ENCODE assay signal across 10 cellular contexts in the genomic region with DNA sequence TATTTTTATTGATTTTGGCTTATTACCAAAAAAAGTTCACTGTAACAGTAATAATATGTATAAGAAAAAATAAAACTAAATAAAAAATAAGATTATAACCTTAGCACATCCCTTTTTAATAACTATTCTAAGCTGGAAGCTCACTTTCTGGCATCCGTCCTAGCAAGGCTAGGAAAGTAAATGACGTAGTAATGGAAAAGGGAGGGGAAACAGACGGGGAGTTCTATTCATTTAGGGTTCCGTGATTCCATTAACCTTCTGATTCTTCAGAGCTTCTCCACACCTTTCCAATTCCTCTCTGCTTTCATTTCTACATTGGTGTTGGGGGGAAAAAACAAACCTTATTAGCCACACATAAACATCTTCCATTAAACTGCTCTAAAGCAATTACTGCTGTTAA.
DNase-seq lines count a peak whose midpoint lies in the region; ATAC-seq and TF ChIP-seq lines count a peak whose summit lies in the region.
"Had no signal": no experiment of that assay in that cellular context is flagged by ENCODE, and none has a peak within 500 bp of the region (broad histone marks: within the 10 kb centered on the region; RNA-seq: fewer than 3 reads in every experiment).

No MANE protein-coding gene starts in this region.

- no peaks in the 10 kb centered on the region for H3K36me3 Mint-ChIP-seq in glutamatergic neuron (ENCODE audit: unreplicated experiment)

- H3K4me1 ChIP-seq in PC-3 (ENCODE audit: insufficient read depth, low read length) = 0 out of 2 replicates have a peak, but pooled peaks cover 4% of the 10 kb centered on the region

- no peak overlapping the region for H3K4me3 Mint-ChIP-seq in glutamatergic neuron (ENCODE audit: unreplicated experiment)

- POLR2A ChIA-PET in PC-3 (lab: Charles Lee; ENCODE audit: unreplicated experiment) = no interaction called here

- no peak overlapping the region for H3K27ac ChIP-seq in PC-3 (ENCODE audit: low read length)
- H3K27ac ChIP-seq: HL-60 had no signal

- CTCF ChIA-PET in PC-3 (lab: Charles Lee) = interaction anchor here (0.8 kb wide), 1 partner anchor 201 kb away, joined by 4 read pairs; no protein-coding TSS in a partner anchor

- H3K4me2 ChIP-seq in PC-3 (ENCODE audit: low read length) = peak overlapping the region; percentile 95

- H3K79me2 ChIP-seq in PC-3 (ENCODE audit: low read length) = no peaks in the 10 kb centered on the region

- H3K27me3 ChIP-seq in PC-3 (ENCODE audit: low read length) = peaks cover 22% of the 10 kb centered on the region

- TF ChIP-seq CTCF in PC-3 (conservative IDR thresholded peaks at IDR 0.05; ENCODE audit: low read depth, low read length) = no peak
- TF ChIP-seq CTCF in fibroblast of the aortic adventitia (IDR thresholded peaks at IDR 0.05; ENCODE audit: insufficient read depth, low read length) = no peak
- no peak for TF ChIP-seq CTCF in glutamatergic neuron (IDR thresholded peaks at IDR 0.05; ENCODE audit: partially characterized antibody, unreplicated experiment)

- H3K9me3 Mint-ChIP-seq in glutamatergic neuron (ENCODE audit: unreplicated experiment) = peaks cover 2% of the 10 kb centered on the region
- H3K9me3 Mint-ChIP-seq: dendritic cell treated with granulocyte-macrophage colony-stimulating factor and Interleukin-4, amounts not matched to agents 40 ng/mL and 50 ng/mL, for 4 days had no signal

- H4K20me1 ChIP-seq in PC-3 (ENCODE audit: low read length) = no peaks in the 10 kb centered on the region

- no peak overlapping the region for H3K27ac Mint-ChIP-seq in glutamatergic neuron (ENCODE audit: unreplicated experiment)
- H3K27ac Mint-ChIP-seq: dendritic cell treated with granulocyte-macrophage colony-stimulating factor and Interleukin-4, amounts not matched to agents 40 ng/mL and 50 ng/mL, for 4 days had no signal

- DNase-seq in G401 (ENCODE audit: low spot score) (peak; percentile 62), PC-3 (peak; percentile 24), fibroblast of the aortic adventitia (ENCODE audit: low read depth) (peak; percentile 26), skeletal muscle cell (ENCODE audit: low read depth) (no peak), glutamatergic neuron (no peak), NOMO-1 treated with dmso at 0.1 percent for 144 hours (lab: John Stamatoyannopoulos, UW; ENCODE audit: unreplicated experiment) (no peak), left colon (no peak)
- DNase-seq in activated CD4-positive, alpha-beta T cell treated with anti-CD3 and anti-CD28 coated beads for 1 hour = no peak

- H3K27me3 Mint-ChIP-seq in glutamatergic neuron (ENCODE audit: unreplicated experiment) = peaks cover 5% of the 10 kb centered on the region

- BruUV-seq in PC-3 (replicated peaks; lab: Mats Ljungman, UMichigan) = no TSS peak

- peak overlapping the region; percentile 70 for H2AFZ ChIP-seq in PC-3 (ENCODE audit: low read length)

- no peaks in the 10 kb centered on the region for H3K36me3 ChIP-seq in PC-3 (ENCODE audit: low read depth, low read length)

- intact Hi-C loops in PC-3 (cut with micrococcal nuclease) = no loop called here
- intact Hi-C loops in left colon (cut with DNase I, micrococcal nuclease) = no loop called here

- in situ Hi-C loops in G401 (cut with HindIII; ENCODE audit: low sequenced_read_pairs) = loop anchor here (25.0 kb wide), 1 partner anchor 217 kb away; no protein-coding TSS in a partner anchor

- no peaks in the 10 kb centered on the region for H3K9me2 ChIP-seq in PC-3 (replicated peaks; ENCODE audit: low read length)

- H3K9me3 ChIP-seq in PC-3 (ENCODE audit: low read length) = no peaks in the 10 kb centered on the region

- H3K4me3 ChIP-seq in PC-3 (ENCODE audit: low read length) = peak overlapping the region; percentile 72
- H3K4me3 ChIP-seq in fibroblast of the aortic adventitia (ENCODE audit: low read depth, low read length) = peak overlapping the region; percentile 64
- peak overlapping the region; percentile 31 for H3K4me3 ChIP-seq in skeletal muscle cell (ENCODE audit: low read depth, low read length)

- H3K4me1 Mint-ChIP-seq in glutamatergic neuron (ENCODE audit: low read depth, unreplicated experiment) = peaks cover 10% of the 10 kb centered on the region

- ATAC-seq in PC-3 = no peak; the same call in 1 of the 2 replicates
- ATAC-seq in left colon = no peak

- H3K9ac ChIP-seq in PC-3 (ENCODE audit: low read length) = no peak overlapping the region

- no peaks in the 10 kb centered on the region for H3F3A ChIP-seq in PC-3 (ENCODE audit: low read length, unreplicated experiment)

Comparison
In these comparisons a context has a peak if more than half of its experiments do, and no peak if none do; other contexts are left out.
1. DNase-seq: peak in G401 (single experiment), PC-3 (single experiment) and fibroblast of the aortic adventitia (single experiment); none in skeletal muscle cell (single experiment), activated CD4-positive, alpha-beta T cell treated with anti-CD3 and anti-CD28 coated beads for 1 hour (single experiment), glutamatergic neuron (single experiment), NOMO-1 treated with dmso at 0.1 percent for 144 hours (single experiment) and left colon (0 of 2).
2. Peak in every context shown above with its lines, with median percentiles within 50 percentile points of each other: H3K4me3 ChIP-seq.